20 cellular contexts compared by ENCODE assay signal in the genomic region with DNA sequence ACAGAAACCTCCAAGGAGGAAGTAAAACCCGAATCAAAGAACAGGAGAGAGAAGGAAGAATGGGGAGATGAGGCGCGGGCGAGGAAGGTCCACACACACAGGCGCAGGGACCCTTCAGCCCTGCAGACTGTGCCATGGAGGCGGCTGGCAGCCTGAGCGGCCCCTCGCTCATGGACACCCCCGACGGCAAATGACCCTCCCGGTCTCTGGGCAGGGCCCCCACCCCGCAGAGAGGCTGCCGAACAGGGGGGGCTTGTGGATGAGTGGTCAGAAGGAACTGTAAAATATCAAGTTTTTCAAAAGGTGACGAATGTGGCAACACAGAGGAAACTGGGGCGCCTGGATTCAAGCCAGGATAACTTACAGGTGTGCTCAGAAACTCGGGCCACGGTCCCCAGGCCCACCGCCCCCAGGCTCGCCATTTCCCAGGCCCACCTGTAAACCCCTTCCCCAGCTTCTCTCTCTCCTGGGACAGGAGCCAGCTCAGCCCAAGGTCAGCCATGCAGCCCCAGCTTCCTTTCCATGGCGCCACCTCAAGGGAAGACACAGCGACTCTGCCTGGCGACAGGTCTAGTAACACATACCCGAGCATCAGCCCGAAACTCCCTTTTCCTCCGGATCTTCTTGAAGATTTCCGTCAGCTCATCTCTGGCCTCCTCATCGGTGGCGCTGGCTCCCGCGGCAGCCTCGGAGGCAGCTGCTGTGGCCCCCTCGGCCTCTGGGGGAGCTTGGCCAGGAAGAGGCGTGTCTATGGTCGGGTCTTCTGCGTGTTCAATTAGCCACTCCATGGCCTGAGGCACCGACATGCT. TPM values are rescaled to one million over a fixed set of nuclear protein-coding genes. Genes with fewer than 3 reads are reported as not detected.
A peak's percentile ranks its signal among the peaks of the same experiment; 100 is the strongest.
DNase-seq lines count a peak whose midpoint lies in the region; ATAC-seq and TF ChIP-seq lines count a peak whose summit lies in the region.
"Had no signal": no experiment of that assay in that cellular context is flagged by ENCODE, and none has a peak within 500 bp of the region (broad histone marks: within the 10 kb centered on the region; RNA-seq: fewer than 3 reads in every experiment).

No MANE protein-coding gene starts in this region.

- peak overlapping the region in 4 of 11 experiments; percentile 8 to 29 (median 18); a peak in 6 of 22 replicates for H3K27ac ChIP-seq in BLaER1 treated with 17β-estradiol and CSF1 and Interleukin-3, amounts not matched to agents 10 nM and 100 nM
- H3K27ac ChIP-seq in RWPE1 (peak overlapping the region; percentile 1; the same call in 1 of the 2 replicates), psoas muscle (peak overlapping the region; percentile 93)
- H3K27ac ChIP-seq: SJSA1 had no signal

- no peak overlapping the region for H3K27ac Mint-ChIP-seq in endothelial cell (ENCODE audit: unreplicated experiment)

- peaks cover 44% of the 10 kb centered on the region for H3K36me3 Mint-ChIP-seq in endothelial cell (ENCODE audit: low read depth, unreplicated experiment)

- peak overlapping the region; percentile 53 to 91 (median 75) for H3K4me2 ChIP-seq in BLaER1 treated with 17β-estradiol and CSF1 and Interleukin-3, amounts not matched to agents 10 nM and 100 nM
- H3K4me2 ChIP-seq: GM23338 had no signal

- CTCF ChIA-PET in RWPE1 (lab: Yijun Ruan, JAX), result interaction anchor here (0.6 kb wide), 1 partner anchor 218 kb away, joined by 3 read pairs; no protein-coding TSS in a partner anchor

- DNase-seq in RWPE1 (ENCODE audit: low spot score), result no peak
- DNase-seq in endothelial cell (ENCODE audit: low spot score), result no peak
- no peak for DNase-seq in psoas muscle
- no peak for DNase-seq in activated effector memory CD4-positive, alpha-beta T cell treated with Interleukin-2 at 50 U/mL for 16 hours
- no peak for DNase-seq in RPMI8226
- DNase-seq: AML-193, IMR-90, Karpas-422, NCI-H1417, NCI-H1694 treated with DMSO at 0.1 percent for 48 hours, NCI-H2081 treated with DMSO at 0.1 percent for 48 hours, NCI-H2171 treated with DMSO at 0.1 percent for 48 hours, NCI-H446, NCI-H526, PC-3 had no signal

- no peaks in the 10 kb centered on the region for H3K27me3 ChIP-seq in BLaER1 treated with 17β-estradiol and CSF1 and Interleukin-3, amounts not matched to agents 10 nM and 100 nM
- H3K27me3 ChIP-seq in psoas muscle (ENCODE audit: insufficient read depth in 3 of 3, low read length in 2 of 3), result no peaks in the 10 kb centered on the region
- H3K27me3 ChIP-seq: SJSA1 had no signal

- TF ChIP-seq CTCF in RWPE1 (conservative IDR thresholded peaks at IDR 0.05; ENCODE audit: low read depth) (no peak), endothelial cell (IDR thresholded peaks at IDR 0.05; ENCODE audit: unreplicated experiment) (no peak), psoas muscle (IDR thresholded peaks at IDR 0.05) (no peak)

- ATAC-seq in psoas muscle, result no peak
- ATAC-seq in GM18511 (IDR thresholded peaks at IDR 0.05; ENCODE audit: unreplicated experiment), result no peak
- ATAC-seq: GM23338, PC-3 had no signal

- peak overlapping the region in 1 of 10 experiments; percentile 41; a peak in 3 of 20 replicates for H3K4me3 ChIP-seq in BLaER1 treated with 17β-estradiol and CSF1 and Interleukin-3, amounts not matched to agents 10 nM and 100 nM
- no peak overlapping the region for H3K4me3 ChIP-seq in psoas muscle
- H3K4me3 ChIP-seq: GM23338, SJSA1 had no signal

- intact Hi-C loops in psoas muscle (cut with DNase I), result no loop called here

- peaks cover 34 to 100% (median 90%) of the 10 kb centered on the region in 11 experiments for H4K20me1 ChIP-seq in BLaER1 treated with 17β-estradiol and CSF1 and Interleukin-3, amounts not matched to agents 10 nM and 100 nM

- H3K27me3 Mint-ChIP-seq in endothelial cell (ENCODE audit: unreplicated experiment), result peaks cover 4% of the 10 kb centered on the region

- POLR2A ChIA-PET in RWPE1 (lab: Yijun Ruan, JAX; ENCODE audit: low non-redundant PET), result no interaction called here

- peaks cover 2% of the 10 kb centered on the region for H3K4me1 Mint-ChIP-seq in endothelial cell (ENCODE audit: unreplicated experiment)
- H3K4me1 Mint-ChIP-seq: CD14-positive monocyte, GM23338 had no signal

- H3K9ac ChIP-seq in BLaER1 treated with 17β-estradiol and CSF1 and Interleukin-3, amounts not matched to agents 10 nM and 100 nM, result peak overlapping the region in 4 of 11 experiments; percentile 6 to 48 (median 36); a peak in 5 of 22 replicates

- no peaks in the 10 kb centered on the region for H3K9me3 Mint-ChIP-seq in endothelial cell (ENCODE audit: unreplicated experiment)
- H3K9me3 Mint-ChIP-seq: CD14-positive monocyte, GM23338 had no signal

- peaks cover 74 to 97% (median 88%) of the 10 kb centered on the region in 11 experiments for H3K36me3 ChIP-seq in BLaER1 treated with 17β-estradiol and CSF1 and Interleukin-3, amounts not matched to agents 10 nM and 100 nM
- peaks cover 6 to 91% of the 10 kb centered on the region in 2 donors for H3K36me3 ChIP-seq in psoas muscle (ENCODE audit: insufficient read depth in 1 of 2, low read depth in 1 of 2)

- H3K4me1 ChIP-seq in BLaER1 treated with 17β-estradiol and CSF1 and Interleukin-3, amounts not matched to agents 10 nM and 100 nM, result peaks cover 20 to 34% (median 24%) of the 10 kb centered on the region in 10 experiments
- H3K4me1 ChIP-seq in psoas muscle, result peaks cover 48% of the 10 kb centered on the region
- H3K4me1 ChIP-seq: SJSA1 had no signal

- no peaks in the 10 kb centered on the region for H3K9me3 ChIP-seq in BLaER1 treated with 17β-estradiol and CSF1 and Interleukin-3, amounts not matched to agents 10 nM and 100 nM (replicated peaks in 1 of 11)
- H3K9me3 ChIP-seq in psoas muscle, result no peaks in the 10 kb centered on the region
- H3K9me3 ChIP-seq: SJSA1 had no signal

- 83 to 91% (median 87%) methylated on average over 29 to 36 of the region's 36 CpGs for WGBS in psoas muscle, 3 donors

- peak overlapping the region; percentile 34 for H3K4me3 Mint-ChIP-seq in endothelial cell (ENCODE audit: unreplicated experiment)
- H3K4me3 Mint-ChIP-seq: CD14-positive monocyte, GM23338 had no signal

RNA-seq across cellular contexts. Expression of a gene that starts 16.5 kb away (rescaled TPM):
- 46.8 TPM for total RNA-seq in endothelial cell (ENCODE audit: unreplicated experiment)
- 100 to 1,000 TPM; 140 to 233 (median 174) TPM for total RNA-seq in psoas muscle
- polyA plus RNA-seq in psoas muscle, result 100 to 1,000 TPM in 2 of 3 donors, 10 to 100 TPM in 1; 71.1 to 261 (median 154) TPM

RNA-seq across cellular contexts. Expression of a gene that starts 37.3 kb away (rescaled TPM):
- 44.7 TPM for total RNA-seq in endothelial cell (ENCODE audit: unreplicated experiment)
- 10 to 100 TPM; 38.0 to 48.5 (median 43.4) TPM for total RNA-seq in psoas muscle
- polyA plus RNA-seq in psoas muscle, result 10 to 100 TPM; 21.3 to 51.5 (median 24.1) TPM
